Comparison of ENCODE assay signal across 19 cellular contexts in genomic region chr12:123487428-123487827, GRCh38. TPM values are rescaled to one million over a fixed set of nuclear protein-coding genes. Genes with fewer than 3 reads are reported as not detected.
DNase-seq lines count a peak whose midpoint lies in the region; ATAC-seq and TF ChIP-seq lines count a peak whose summit lies in the region.
"Had no signal": no experiment of that assay in that cellular context is flagged by ENCODE, and none has a peak within 500 bp of the region (broad histone marks: within the 10 kb centered on the region; RNA-seq: fewer than 3 reads in every experiment).

No MANE protein-coding gene starts in this region.

- H3K79me2 ChIP-seq in SK-N-SH (ENCODE audit: insufficient read depth), result no peaks in the 10 kb centered on the region
- no peaks in the 10 kb centered on the region for H3K79me2 ChIP-seq in osteoblast (ENCODE audit: insufficient read depth, low read length)

- no peak overlapping the region for H3K4me3 Mint-ChIP-seq in CD4-positive, CD25-positive, alpha-beta regulatory T cell
- H3K4me3 Mint-ChIP-seq: CD14-positive monocyte; CD8-positive, alpha-beta T cell had no signal

- peaks cover 0 to 7% of the 10 kb centered on the region in 2 experiments for H3K36me3 ChIP-seq in SK-N-SH (replicated peaks in 1 of 2; ENCODE audit: control insufficient read depth in 1 of 2, insufficient read depth in 2 of 2, low read length in 1 of 2)
- H3K36me3 ChIP-seq in CD4-positive, CD25-positive, alpha-beta regulatory T cell (ENCODE audit: control insufficient read depth, insufficient read depth, low read length), result no peaks in the 10 kb centered on the region
- peaks cover 9% of the 10 kb centered on the region for H3K36me3 ChIP-seq in osteoblast (ENCODE audit: insufficient read depth, low read length)
- H3K36me3 ChIP-seq: BE2C had no signal

- H3K4me3 ChIP-seq in SK-N-SH (ENCODE audit: low read depth in 2 of 2, low read length in 1 of 2) (no peak overlapping the region), osteoblast (ENCODE audit: insufficient read depth, low read length) (no peak overlapping the region)
- no peak overlapping the region for H3K4me3 ChIP-seq in CD4-positive, CD25-positive, alpha-beta regulatory T cell (ENCODE audit: low read depth, low read length)
- H3K4me3 ChIP-seq: BLaER1 treated with 17β-estradiol and CSF1 and Interleukin-3, amounts not matched to agents 10 nM and 100 nM; HAP-1 had no signal

- 88% methylated on average over 6 of the region's 6 CpGs for WGBS in SK-N-SH (ENCODE audit: low lambda C conversion rate)

- no peak overlapping the region for H2AFZ ChIP-seq in SK-N-SH (ENCODE audit: low read depth)
- H2AFZ ChIP-seq in osteoblast (ENCODE audit: low read length), result no peak overlapping the region

- TF ChIP-seq RAD21 in SK-N-SH (IDR thresholded peaks at IDR 0.05; ENCODE audit: low read length), result no peak

- H3K4me1 ChIP-seq in SK-N-SH (ENCODE audit: control insufficient read depth in 1 of 2, insufficient read depth in 2 of 2, low read depth in 1 of 2, low read length in 1 of 2), result no peaks in the 10 kb centered on the region
- H3K4me1 ChIP-seq in CD4-positive, CD25-positive, alpha-beta regulatory T cell (ENCODE audit: control insufficient read depth, insufficient read depth, low read length, poor library complexity, severe bottlenecking), result peaks cover 15% of the 10 kb centered on the region
- H3K4me1 ChIP-seq in osteoblast (ENCODE audit: insufficient read depth, low read length), result no peaks in the 10 kb centered on the region
- H3K4me1 ChIP-seq: BE2C had no signal

- H3K9me3 ChIP-seq in SK-N-SH, result no peaks in the 10 kb centered on the region
- H3K9me3 ChIP-seq in CD4-positive, CD25-positive, alpha-beta regulatory T cell (ENCODE audit: control insufficient read depth in 2 of 2, low read length in 2 of 2), result no peaks in the 10 kb centered on the region
- H3K9me3 ChIP-seq in osteoblast (ENCODE audit: low read depth, low read length), result no peaks in the 10 kb centered on the region
- H3K9me3 ChIP-seq: BE2C; BLaER1 treated with 17β-estradiol and CSF1 and Interleukin-3, amounts not matched to agents 10 nM and 100 nM; Caco-2; HAP-1 had no signal

- no peaks in the 10 kb centered on the region for H3K27me3 Mint-ChIP-seq in CD4-positive, CD25-positive, alpha-beta regulatory T cell

- H4K20me1 ChIP-seq in SK-N-SH (ENCODE audit: insufficient read depth) (no peaks in the 10 kb centered on the region), osteoblast (ENCODE audit: insufficient read depth, low read length) (no peaks in the 10 kb centered on the region)

- no peak overlapping the region for H3K27ac ChIP-seq in SK-N-SH (ENCODE audit: low read depth in 2 of 2, low read length in 1 of 2)
- H3K27ac ChIP-seq in CD4-positive, CD25-positive, alpha-beta regulatory T cell (ENCODE audit: insufficient read depth, low read length, poor library complexity, severe bottlenecking), result no peak overlapping the region
- H3K27ac ChIP-seq in angular gyrus (ENCODE audit: low read depth, low read length), result peak overlapping the region; percentile 16
- no peak overlapping the region for H3K27ac ChIP-seq in osteoblast (ENCODE audit: low read depth, low read length)
- H3K27ac ChIP-seq: 22Rv1; BLaER1 treated with 17β-estradiol and CSF1 and Interleukin-3, amounts not matched to agents 10 nM and 100 nM had no signal

- H3K9me3 Mint-ChIP-seq in CD4-positive, CD25-positive, alpha-beta regulatory T cell, result no peaks in the 10 kb centered on the region
- H3K9me3 Mint-ChIP-seq: CD14-positive monocyte; CD8-positive, alpha-beta T cell had no signal

- H3K4me1 Mint-ChIP-seq in CD4-positive, CD25-positive, alpha-beta regulatory T cell, result peaks cover 9 to 30% (median 14%) of the 10 kb centered on the region in 4 donors

- no peak overlapping the region for H3K9ac ChIP-seq in SK-N-SH
- H3K9ac ChIP-seq: BLaER1 treated with 17β-estradiol and CSF1 and Interleukin-3, amounts not matched to agents 10 nM and 100 nM had no signal

- DNase-seq in SK-N-SH (no peak), osteoblast (ENCODE audit: insufficient read length, low spot score, missing footprints) (peak; percentile 30), NCI-H1417 treated with DMSO at 0.1 percent for 48 hours (lab: John Stamatoyannopoulos, UW) (no peak), iPS-NIHi11 (ENCODE audit: low spot score) (no peak)
- no peak for DNase-seq in CD4-positive, CD25-positive, alpha-beta regulatory T cell
- no peak for DNase-seq in activated CD4-positive, CD25-positive, alpha-beta regulatory T cell treated with anti-CD3 and anti-CD28 coated beads, Interleukin-2, amount 50 U/mL, for 72 hours
- DNase-seq: AML-193; BE2C; Caco-2; CD8-positive, alpha-beta T cell; DMS153; DND-41; GOT3 had no signal

- H3K27ac Mint-ChIP-seq in CD4-positive, CD25-positive, alpha-beta regulatory T cell, result peak overlapping the region in 2 of 3 donors; percentile 15 to 47
- H3K27ac Mint-ChIP-seq: CD14-positive monocyte; CD8-positive, alpha-beta T cell had no signal

- H3K27me3 ChIP-seq in SK-N-SH (ENCODE audit: insufficient read depth), result no peaks in the 10 kb centered on the region
- no peaks in the 10 kb centered on the region for H3K27me3 ChIP-seq in CD4-positive, CD25-positive, alpha-beta regulatory T cell (ENCODE audit: control insufficient read depth, insufficient read depth, low read length)
- H3K27me3 ChIP-seq in osteoblast (ENCODE audit: insufficient read depth, low read length), result no peaks in the 10 kb centered on the region
- H3K27me3 ChIP-seq: BE2C had no signal

- no peak for TF ChIP-seq CTCF in SK-N-SH (IDR thresholded peaks at IDR 0.05)
- TF ChIP-seq CTCF in osteoblast (IDR thresholded peaks at IDR 0.05; ENCODE audit: extremely low read depth, low read depth, low read length), result no peak

- no peaks in the 10 kb centered on the region for H3F3A ChIP-seq in SK-N-SH (replicated peaks; ENCODE audit: insufficient read depth)

- ATAC-seq in SK-N-SH treated with all-trans-retinoic acid at 6 μM for 48 hours, result no peak
- no peak for ATAC-seq in CD4-positive, CD25-positive, alpha-beta regulatory T cell (ENCODE audit: low read depth in 2 of 2)
- ATAC-seq: CD8-positive, alpha-beta T cell had no signal

- TF ChIP-seq EP300 in SK-N-SH (IDR thresholded peaks at IDR 0.05; ENCODE audit: borderline replicate concordance in 1 of 2, low read depth in 1 of 2, low read length in 1 of 2), result no peak

- peaks cover 4% of the 10 kb centered on the region for H3K36me3 Mint-ChIP-seq in CD4-positive, CD25-positive, alpha-beta regulatory T cell
- H3K36me3 Mint-ChIP-seq: CD14-positive monocyte; CD8-positive, alpha-beta T cell had no signal

- POLR2A ChIA-PET in SK-N-SH (lab: Yijun Ruan, JAX), result no interaction called here

- H3K9me2 ChIP-seq in SK-N-SH, result no peaks in the 10 kb centered on the region

- H3K4me2 ChIP-seq in SK-N-SH, result no peak overlapping the region
- H3K4me2 ChIP-seq in osteoblast (ENCODE audit: insufficient read depth, low read length), result no peak overlapping the region
- H3K4me2 ChIP-seq: BLaER1 treated with 17β-estradiol and CSF1 and Interleukin-3, amounts not matched to agents 10 nM and 100 nM had no signal

- CTCF ChIA-PET in SK-N-SH (lab: Yijun Ruan, JAX), result no interaction called here

TF ChIP-seq in SK-N-SH treated with all-trans-retinoic acid at 6 μM for 48 hours, 23 proteins besides CTCF, POLR2A, EP300 and RAD21:
- TF ChIP-seq GLIS3 (CRISPR knock-in tag; IDR thresholded peaks at IDR 0.05) (no peak), ZNF8 (CRISPR knock-in tag; IDR thresholded peaks at IDR 0.05) (peak; percentile 72), ZFP3 (CRISPR knock-in tag; IDR thresholded peaks at IDR 0.05) (no peak)

TF ChIP-seq in SK-N-SH, 30 proteins besides CTCF, POLR2A, EP300 and RAD21:
- TF ChIP-seq SMC3 (IDR thresholded peaks at IDR 0.05; ENCODE audit: low read depth, low read length), result no peak
- no peak for TF ChIP-seq RXRA (IDR thresholded peaks at IDR 0.05; ENCODE audit: borderline replicate concordance, low read depth)
- TF ChIP-seq USF1 (IDR thresholded peaks at IDR 0.05; ENCODE audit: borderline replicate concordance, low read depth), result no peak
- TF ChIP-seq SIN3A (IDR thresholded peaks at IDR 0.05; ENCODE audit: borderline replicate concordance, low read depth, low read length), result no peak
- TF ChIP-seq EZH2phosphoT487 (IDR thresholded peaks at IDR 0.05; ENCODE audit: borderline replicate concordance, low read depth), result no peak

RNA-seq across cellular contexts. Expression of gene SNRNP35, which starts 29.5 kb away (rescaled TPM):
- 13.1 and 16.0 TPM in 2 replicates for polyA plus RNA-seq in SK-N-SH (2012; rRNA removed)
- 16.0 and 18.5 TPM in 2 replicates for polyA plus RNA-seq in SK-N-SH (2012; cell fraction: cytosol; rRNA removed)
- 18.4 and 24.3 TPM in 2 replicates for polyA plus RNA-seq in SK-N-SH (2012; cell fraction: nucleus; rRNA removed)
- 47.8 TPM for total RNA-seq in CD4-positive, CD25-positive, alpha-beta regulatory T cell
- polyA plus RNA-seq in CD4-positive, CD25-positive, alpha-beta regulatory T cell, result 10 to 100 TPM; 43.5 to 54.4 (median 46.0) TPM
- 10.3 and 15.6 TPM in 2 replicates for total RNA-seq in osteoblast

RNA-seq across cellular contexts. Expression of gene RILPL1, which starts 46.1 kb away (rescaled TPM):
- 26.8 and 32.6 TPM in 2 replicates for polyA plus RNA-seq in SK-N-SH (2012; rRNA removed)
- 21.6 and 25.8 TPM in 2 replicates for polyA plus RNA-seq in SK-N-SH (2012; cell fraction: cytosol; rRNA removed)
- 51.9 and 53.9 TPM in 2 replicates for polyA plus RNA-seq in SK-N-SH (2012; cell fraction: nucleus; rRNA removed)
- 6.6 TPM for total RNA-seq in CD4-positive, CD25-positive, alpha-beta regulatory T cell
- polyA plus RNA-seq in CD4-positive, CD25-positive, alpha-beta regulatory T cell, result under 1 TPM; 0.13 to 0.49 (median 0.32) TPM
- 14.7 and 16.3 TPM in 2 replicates for total RNA-seq in osteoblast
- polyA plus RNA-seq: CD14-positive monocyte had no signal

RNA-seq across cellular contexts. Expression of gene RILPL2, which starts 50.9 kb away (rescaled TPM):
- 5.0 and 5.2 TPM in 2 replicates for polyA plus RNA-seq in SK-N-SH (2012; rRNA removed)
- 4.9 and 5.0 TPM in 2 replicates for polyA plus RNA-seq in SK-N-SH (2012; cell fraction: cytosol; rRNA removed)
- 1.9 and 2.1 TPM in 2 replicates for polyA plus RNA-seq in SK-N-SH (2012; cell fraction: nucleus; rRNA removed)
- total RNA-seq in CD4-positive, CD25-positive, alpha-beta regulatory T cell, result 14.7 TPM
- polyA plus RNA-seq in CD4-positive, CD25-positive, alpha-beta regulatory T cell, result 10 to 100 TPM; 10.2 to 15.5 (median 10.9) TPM
- total RNA-seq in osteoblast, result 5.1 and 5.3 TPM in 2 replicates
